ENCODE assay signal across 1 cellular context in the genomic region with DNA sequence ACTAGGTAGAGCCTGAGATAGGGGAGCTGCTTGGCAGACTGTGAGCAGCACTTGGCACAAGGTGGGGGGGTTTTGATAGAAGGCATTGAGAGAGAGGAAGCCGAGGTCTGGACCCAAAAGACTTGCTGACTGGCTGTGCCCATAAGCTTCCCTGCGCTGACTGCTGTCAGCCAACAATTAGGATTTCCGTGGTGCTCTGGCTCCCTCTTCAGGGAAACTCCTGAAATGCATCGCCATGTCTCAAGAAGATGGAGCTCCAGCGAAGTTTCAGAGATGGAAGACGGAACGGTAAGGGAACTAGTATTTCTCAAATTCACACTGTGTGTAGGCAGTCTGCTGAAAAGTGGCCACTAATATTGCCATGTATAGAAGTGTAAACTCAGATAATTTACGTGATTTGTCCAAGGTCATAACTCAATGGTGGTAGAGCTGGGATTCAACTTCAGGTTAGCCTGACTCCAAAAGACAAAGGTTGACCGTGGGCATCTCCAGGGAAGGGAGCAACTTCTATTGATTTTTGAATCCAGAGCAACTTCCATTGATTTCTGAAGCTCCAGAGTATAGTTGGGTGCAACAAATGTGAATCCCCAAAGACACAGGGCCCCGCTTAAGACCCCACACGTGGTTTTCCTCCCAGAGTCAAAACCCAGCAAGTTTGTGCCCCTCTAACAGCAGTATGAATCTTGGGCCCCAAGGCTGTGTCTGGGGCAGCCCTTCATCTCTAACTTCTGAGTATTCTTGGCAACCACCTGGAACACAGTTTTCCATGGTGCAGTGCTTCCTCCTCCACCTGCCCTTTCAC.
A peak's percentile ranks its signal among the peaks of the same experiment; 100 is the strongest.
TF ChIP-seq lines count a peak whose summit lies in the region.

No MANE protein-coding gene starts in this region.

TF ChIP-seq in GM12878, 131 proteins besides CTCF, POLR2A, EP300 and RAD21 (continued from another document):
- no peak for TF ChIP-seq CEBPZ (IDR thresholded peaks at IDR 0.05; ENCODE audit: low read depth, low read length)
- no peak for TF ChIP-seq BCL11A (IDR thresholded peaks at IDR 0.05; ENCODE audit: low read depth, low read length)
- no peak for TF ChIP-seq CEBPB (IDR thresholded peaks at IDR 0.05; ENCODE audit: borderline replicate concordance in 1 of 2, low read depth in 2 of 2, low read length in 2 of 2)
- no peak for TF ChIP-seq NFYA (IDR thresholded peaks at IDR 0.05; ENCODE audit: borderline replicate concordance, low read depth, low read length)
- TF ChIP-seq POU2F2 (IDR thresholded peaks at IDR 0.05; ENCODE audit: borderline replicate concordance, low read depth, low read length): 0 out of 3 replicates have a peak, but pooled peaks have one; percentile 39
- no peak for TF ChIP-seq TCF3 (IDR thresholded peaks at IDR 0.05; ENCODE audit: borderline replicate concordance, insufficient read depth, low read depth, low read length)
- 0 out of 2 replicates have a peak, but pooled peaks have one; percentile 16 for TF ChIP-seq PKNOX1 (IDR thresholded peaks at IDR 0.05)
- TF ChIP-seq YY1 (IDR thresholded peaks at IDR 0.05; ENCODE audit: low read depth, low read length): peak; percentile 84
